9 cellular contexts compared by ENCODE assay signal in genomic region chr5:139747583-139748504, GRCh38. TPM values are rescaled to one million over a fixed set of nuclear protein-coding genes. Genes with fewer than 3 reads are reported as not detected.
DNase-seq lines count a peak whose midpoint lies in the region; ATAC-seq and TF ChIP-seq lines count a peak whose summit lies in the region.
"Had no signal": no experiment of that assay in that cellular context is flagged by ENCODE, and none has a peak within 500 bp of the region (broad histone marks: within the 10 kb centered on the region; RNA-seq: fewer than 3 reads in every experiment).

No MANE protein-coding gene starts in this region.

- no peak for TF ChIP-seq EP300 in upper lobe of left lung (IDR thresholded peaks at IDR 0.05)

- intact Hi-C loops in activated T-helper 1 cell treated with anti-CD3 and anti-CD28 coated beads, Interleukin-12 subunit alpha, Interleukin-12 subunit beta, Interleukin-2, Interleukin-4 antibody, amounts not matched to agents 30 ng/mL and 10 ng/mL and 1 ng/mL, durations not matched to agents 14 hours and 24 hours and 36 hours (cut with micrococcal nuclease): loop anchor here (1.0 to 10.0 kb wide), 5 partner anchors 17 to 333 kb away; no protein-coding TSS in a partner anchor

- H3K4me3 ChIP-seq in BE2C (ENCODE audit: low read depth, low read length): peak overlapping the region; percentile 58
- peak overlapping the region; percentile 42 for H3K4me3 ChIP-seq in fibroblast of villous mesenchyme (ENCODE audit: low read depth, low read length)
- peak overlapping the region; percentile 2 to 45 (median 34) for H3K4me3 ChIP-seq in upper lobe of left lung

- DNase-seq in BE2C: no peak
- peak; percentile 64 for DNase-seq in GM20000 (ENCODE audit: low spot score)
- DNase-seq in NCI-H2171 treated with DMSO at 0.1 percent for 48 hours (lab: John Stamatoyannopoulos, UW): peak; percentile 56
- DNase-seq in activated T-helper 1 cell treated with anti-CD3 and anti-CD28 coated beads, Interleukin-12 subunit alpha, Interleukin-12 subunit beta, Interleukin-2, Interleukin-4 antibody, amounts not matched to agents 30 ng/mL and 10 ng/mL and 1 ng/mL, durations not matched to agents 14 hours and 24 hours and 36 hours (ENCODE audit: low spot score): peak; percentile 17
- peak; percentile 52 for DNase-seq in fibroblast of villous mesenchyme (ENCODE audit: low read depth)
- DNase-seq in nucleus accumbens (lab: John Stamatoyannopoulos, UW): peak in 36 of 56 donors; percentile 24 to 87 (median 51)
- DNase-seq in upper lobe of left lung: peak; percentile 36 to 89

- peak overlapping the region; percentile 85 for H3K4me3 Mint-ChIP-seq in activated T-helper 1 cell treated with anti-CD3 and anti-CD28 coated beads, Interleukin-12 subunit alpha, Interleukin-12 subunit beta, Interleukin-2, Interleukin-4 antibody, amounts not matched to agents 30 ng/mL and 10 ng/mL and 1 ng/mL, durations not matched to agents 14 hours and 24 hours and 36 hours

- WGBS in upper lobe of left lung, 2 donors: 3 to 4% methylated on average over 34 to 52 of the region's 60 CpGs

- peak overlapping the region; percentile 80 for H3K27ac Mint-ChIP-seq in activated T-helper 1 cell treated with anti-CD3 and anti-CD28 coated beads, Interleukin-12 subunit alpha, Interleukin-12 subunit beta, Interleukin-2, Interleukin-4 antibody, amounts not matched to agents 30 ng/mL and 10 ng/mL and 1 ng/mL, durations not matched to agents 14 hours and 24 hours and 36 hours

- H3K4me1 Mint-ChIP-seq in activated T-helper 1 cell treated with anti-CD3 and anti-CD28 coated beads, Interleukin-12 subunit alpha, Interleukin-12 subunit beta, Interleukin-2, Interleukin-4 antibody, amounts not matched to agents 30 ng/mL and 10 ng/mL and 1 ng/mL, durations not matched to agents 14 hours and 24 hours and 36 hours (ENCODE audit: low read depth): peaks cover 38% of the 10 kb centered on the region

- H3K4me1 ChIP-seq in BE2C (peaks cover 23% of the 10 kb centered on the region), upper lobe of left lung (peaks cover 25 to 35% (median 33%) of the 10 kb centered on the region in 4 donors)

- ATAC-seq in upper lobe of left lung (ENCODE audit: low FRiP score in 2 of 2) (peak in 1 of 2 donors; percentile 65), HG02973 (IDR thresholded peaks at IDR 0.05; ENCODE audit: unreplicated experiment) (no peak)
- ATAC-seq: HCT116 had no signal

- no peaks in the 10 kb centered on the region for H3K9me3 ChIP-seq in BE2C
- H3K9me3 ChIP-seq in upper lobe of left lung: no peaks in the 10 kb centered on the region

- H3K36me3 ChIP-seq in BE2C: no peaks in the 10 kb centered on the region
- H3K36me3 ChIP-seq in upper lobe of left lung: no peaks in the 10 kb centered on the region

- peaks cover 2% of the 10 kb centered on the region for H3K36me3 Mint-ChIP-seq in activated T-helper 1 cell treated with anti-CD3 and anti-CD28 coated beads, Interleukin-12 subunit alpha, Interleukin-12 subunit beta, Interleukin-2, Interleukin-4 antibody, amounts not matched to agents 30 ng/mL and 10 ng/mL and 1 ng/mL, durations not matched to agents 14 hours and 24 hours and 36 hours (ENCODE audit: low read depth)

- no peak for TF ChIP-seq POLR2A in upper lobe of left lung (IDR thresholded peaks at IDR 0.05)

- TF ChIP-seq CTCF in BE2C (IDR thresholded peaks at IDR 0.05; ENCODE audit: low read depth, low read length) (no peak), GM20000 (IDR thresholded peaks at IDR 0.05; ENCODE audit: extremely low read depth, missing control alignments) (no peak), fibroblast of villous mesenchyme (IDR thresholded peaks at IDR 0.05; ENCODE audit: insufficient read depth, low read depth, low read length) (no peak), upper lobe of left lung (IDR thresholded peaks at IDR 0.05) (no peak)

- no peak overlapping the region for H3K27ac ChIP-seq in upper lobe of left lung

- H3K9me3 Mint-ChIP-seq in activated T-helper 1 cell treated with anti-CD3 and anti-CD28 coated beads, Interleukin-12 subunit alpha, Interleukin-12 subunit beta, Interleukin-2, Interleukin-4 antibody, amounts not matched to agents 30 ng/mL and 10 ng/mL and 1 ng/mL, durations not matched to agents 14 hours and 24 hours and 36 hours: no peaks in the 10 kb centered on the region

- H3K27me3 ChIP-seq in BE2C (peaks cover 20% of the 10 kb centered on the region), upper lobe of left lung (peaks cover 0 to 36% (median 20%) of the 10 kb centered on the region in 4 donors)

- peaks cover 58% of the 10 kb centered on the region for H3K27me3 Mint-ChIP-seq in activated T-helper 1 cell treated with anti-CD3 and anti-CD28 coated beads, Interleukin-12 subunit alpha, Interleukin-12 subunit beta, Interleukin-2, Interleukin-4 antibody, amounts not matched to agents 30 ng/mL and 10 ng/mL and 1 ng/mL, durations not matched to agents 14 hours and 24 hours and 36 hours (ENCODE audit: insufficient read depth)

RNA-seq across cellular contexts. Expression of gene PSD2, which starts 47.8 kb away (rescaled TPM):
- 1.0 TPM for polyA plus RNA-seq in BE2C (2012; ENCODE audit: insufficient read depth, insufficient read length, low read depth)
- not detected in 2 replicates for total RNA-seq in activated T-helper 1 cell treated with anti-CD3 and anti-CD28 coated beads, Interleukin-12 subunit alpha, Interleukin-12 subunit beta, Interleukin-2, Interleukin-4 antibody, amounts not matched to agents 30 ng/mL and 10 ng/mL and 1 ng/mL, durations not matched to agents 14 hours and 24 hours and 36 hours
- total RNA-seq in fibroblast of villous mesenchyme (under 0.01 TPM in 1 of 2 replicates, not detected in the other), upper lobe of left lung (under 1 TPM in 3 of 6 donors, not detected in 3; 0.10 to 0.15 (median 0.11) TPM)
